Comparison of ENCODE assay signal across 1 cellular context in genomic region chr3:122383915-122384697, GRCh38.
TF ChIP-seq lines count a peak whose summit lies in the region.

A gene with protein sequence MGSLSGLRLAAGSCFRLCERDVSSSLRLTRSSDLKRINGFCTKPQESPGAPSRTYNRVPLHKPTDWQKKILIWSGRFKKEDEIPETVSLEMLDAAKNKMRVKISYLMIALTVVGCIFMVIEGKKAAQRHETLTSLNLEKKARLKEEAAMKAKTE (plus strand): TSS chr3:122384182. CDS start chr3:122384266, 84 bp downstream.

TF ChIP-seq in HepG2, 621 proteins besides CTCF, POLR2A, EP300 and RAD21 (continued from another document and continues in another):
- TF ChIP-seq ZNF362 (CRISPR knock-in tag; IDR thresholded peaks at IDR 0.05; ENCODE audit: borderline replicate concordance): peak; percentile 60; the same call in 1 of the 2 replicates
- TF ChIP-seq ZNF670 (CRISPR knock-in tag; IDR thresholded peaks at IDR 0.05; ENCODE audit: borderline replicate concordance): peak; percentile 27; the same call in 1 of the 2 replicates
- peak; percentile 91 for TF ChIP-seq ZNF574 (CRISPR knock-in tag; IDR thresholded peaks at IDR 0.05)
- no peak for TF ChIP-seq SETDB1 (CRISPR knock-in tag; IDR thresholded peaks at IDR 0.05; ENCODE audit: borderline replicate concordance)
- TF ChIP-seq ATM (IDR thresholded peaks at IDR 0.05; ENCODE audit: borderline replicate concordance): no peak
- TF ChIP-seq KMT2A (CRISPR knock-in tag; IDR thresholded peaks at IDR 0.05): peak; percentile 98
- TF ChIP-seq ZNF510 (CRISPR knock-in tag; IDR thresholded peaks at IDR 0.05; ENCODE audit: low read depth): peak; percentile 85
- peak; percentile 87 for TF ChIP-seq POLR2G (IDR thresholded peaks at IDR 0.05; ENCODE audit: low read depth, low read length)
- TF ChIP-seq ZNF407 (CRISPR knock-in tag; IDR thresholded peaks at IDR 0.05; ENCODE audit: not compliant biosample characterization): peak; percentile 93
- TF ChIP-seq, protein P1, sequence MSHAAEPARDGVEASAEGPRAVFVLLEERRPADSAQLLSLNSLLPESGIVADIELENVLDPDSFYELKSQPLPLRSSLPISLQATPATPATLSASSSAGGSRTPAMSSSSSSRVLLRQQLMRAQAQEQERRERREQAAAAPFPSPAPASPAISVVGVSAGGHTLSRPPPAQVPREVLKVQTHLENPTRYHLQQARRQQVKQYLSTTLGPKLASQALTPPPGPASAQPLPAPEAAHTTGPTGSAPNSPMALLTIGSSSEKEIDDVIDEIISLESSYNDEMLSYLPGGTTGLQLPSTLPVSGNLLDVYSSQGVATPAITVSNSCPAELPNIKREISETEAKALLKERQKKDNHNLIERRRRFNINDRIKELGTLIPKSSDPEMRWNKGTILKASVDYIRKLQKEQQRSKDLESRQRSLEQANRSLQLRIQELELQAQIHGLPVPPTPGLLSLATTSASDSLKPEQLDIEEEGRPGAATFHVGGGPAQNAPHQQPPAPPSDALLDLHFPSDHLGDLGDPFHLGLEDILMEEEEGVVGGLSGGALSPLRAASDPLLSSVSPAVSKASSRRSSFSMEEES (CRISPR knock-in tag; IDR thresholded peaks at IDR 0.05): peak; percentile 76
- TF ChIP-seq ZNF512B (CRISPR knock-in tag; IDR thresholded peaks at IDR 0.05; ENCODE audit: borderline replicate concordance): no peak; the same call in 1 of the 2 replicates
- no peak for TF ChIP-seq MAFK (conservative IDR thresholded peaks at IDR 0.05 in 1 of 2, IDR thresholded peaks at IDR 0.05 in 1 of 2; ENCODE audit: low read length in 2 of 2)
- no peak for TF ChIP-seq SOX6 (IDR thresholded peaks at IDR 0.05)
- TF ChIP-seq SOX6 (CRISPR knock-in tag; IDR thresholded peaks at IDR 0.05): peak; percentile 77
- TF ChIP-seq HOMEZ (CRISPR knock-in tag; IDR thresholded peaks at IDR 0.05; ENCODE audit: low read depth): peak; percentile 90
- TF ChIP-seq NFATC3 (CRISPR knock-in tag; IDR thresholded peaks at IDR 0.05): no peak
- TF ChIP-seq ZBTB8A (CRISPR knock-in tag; IDR thresholded peaks at IDR 0.05; ENCODE audit: borderline replicate concordance, low read depth): peak; percentile 60; the same call in 1 of the 2 replicates
- TF ChIP-seq ZNF12 (CRISPR knock-in tag; IDR thresholded peaks at IDR 0.05): peak; percentile 81; the same call in 1 of the 2 replicates
- peak; percentile 90; the same call in 1 of the 2 replicates for TF ChIP-seq ZNF788 (CRISPR knock-in tag; IDR thresholded peaks at IDR 0.05; ENCODE audit: borderline replicate concordance)
- TF ChIP-seq PCBP2 (optimal IDR thresholded peaks at IDR 0.05; ENCODE audit: low read depth, low read length, poor library complexity, severe bottlenecking): no peak
- TF ChIP-seq, protein P2, sequence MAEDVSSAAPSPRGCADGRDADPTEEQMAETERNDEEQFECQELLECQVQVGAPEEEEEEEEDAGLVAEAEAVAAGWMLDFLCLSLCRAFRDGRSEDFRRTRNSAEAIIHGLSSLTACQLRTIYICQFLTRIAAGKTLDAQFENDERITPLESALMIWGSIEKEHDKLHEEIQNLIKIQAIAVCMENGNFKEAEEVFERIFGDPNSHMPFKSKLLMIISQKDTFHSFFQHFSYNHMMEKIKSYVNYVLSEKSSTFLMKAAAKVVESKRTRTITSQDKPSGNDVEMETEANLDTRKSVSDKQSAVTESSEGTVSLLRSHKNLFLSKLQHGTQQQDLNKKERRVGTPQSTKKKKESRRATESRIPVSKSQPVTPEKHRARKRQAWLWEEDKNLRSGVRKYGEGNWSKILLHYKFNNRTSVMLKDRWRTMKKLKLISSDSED (CRISPR knock-in tag; IDR thresholded peaks at IDR 0.05): no peak
- no peak; the same call in 1 of the 2 replicates for TF ChIP-seq GATA4 (IDR thresholded peaks at IDR 0.05; ENCODE audit: borderline replicate concordance, low read depth)
- TF ChIP-seq ETV5 (CRISPR knock-in tag; IDR thresholded peaks at IDR 0.05; ENCODE audit: borderline replicate concordance): peak; percentile 62; the same call in 1 of the 2 replicates
- TF ChIP-seq NCOA5 (CRISPR knock-in tag; IDR thresholded peaks at IDR 0.05): no peak
- TF ChIP-seq, protein P3, sequence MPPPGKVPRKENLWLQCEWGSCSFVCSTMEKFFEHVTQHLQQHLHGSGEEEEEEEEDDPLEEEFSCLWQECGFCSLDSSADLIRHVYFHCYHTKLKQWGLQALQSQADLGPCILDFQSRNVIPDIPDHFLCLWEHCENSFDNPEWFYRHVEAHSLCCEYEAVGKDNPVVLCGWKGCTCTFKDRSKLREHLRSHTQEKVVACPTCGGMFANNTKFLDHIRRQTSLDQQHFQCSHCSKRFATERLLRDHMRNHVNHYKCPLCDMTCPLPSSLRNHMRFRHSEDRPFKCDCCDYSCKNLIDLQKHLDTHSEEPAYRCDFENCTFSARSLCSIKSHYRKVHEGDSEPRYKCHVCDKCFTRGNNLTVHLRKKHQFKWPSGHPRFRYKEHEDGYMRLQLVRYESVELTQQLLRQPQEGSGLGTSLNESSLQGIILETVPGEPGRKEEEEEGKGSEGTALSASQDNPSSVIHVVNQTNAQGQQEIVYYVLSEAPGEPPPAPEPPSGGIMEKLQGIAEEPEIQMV (CRISPR knock-in tag; IDR thresholded peaks at IDR 0.05; ENCODE audit: low read depth): peak; percentile 91
- TF ChIP-seq TRIM22 (IDR thresholded peaks at IDR 0.05): no peak
